1 cellular context compared by ENCODE assay signal in genomic region chr6:148521158-148521557, GRCh38.
TF ChIP-seq lines count a peak whose summit lies in the region.

No MANE protein-coding gene starts in this region.

TF ChIP-seq in WTC11, 78 proteins besides CTCF, POLR2A, EP300 and RAD21 (continued from another document):
- TF ChIP-seq ARID4B (CRISPR knock-in tag; IDR thresholded peaks at IDR 0.05; ENCODE audit: borderline replicate concordance) (no peak), ZNF121 (CRISPR knock-in tag; IDR thresholded peaks at IDR 0.05) (no peak), ZNF138 (CRISPR knock-in tag; conservative IDR thresholded peaks at IDR 0.05) (no peak), PREB (CRISPR knock-in tag; IDR thresholded peaks at IDR 0.05; ENCODE audit: borderline replicate concordance) (no peak), MAX (CRISPR knock-in tag; IDR thresholded peaks at IDR 0.05) (no peak), KAT7 (CRISPR knock-in tag; IDR thresholded peaks at IDR 0.05; ENCODE audit: borderline replicate concordance) (no peak), CDX4 (CRISPR knock-in tag; IDR thresholded peaks at IDR 0.05; ENCODE audit: borderline replicate concordance) (no peak), ATF6 (CRISPR knock-in tag; IDR thresholded peaks at IDR 0.05) (no peak), OVOL2 (CRISPR knock-in tag; IDR thresholded peaks at IDR 0.05; ENCODE audit: borderline replicate concordance) (no peak), IRF1 (CRISPR knock-in tag; IDR thresholded peaks at IDR 0.05) (no peak), FOXK1 (CRISPR knock-in tag; IDR thresholded peaks at IDR 0.05) (no peak), CBFB (CRISPR knock-in tag; IDR thresholded peaks at IDR 0.05; ENCODE audit: low read depth) (no peak), USF1 (CRISPR knock-in tag; IDR thresholded peaks at IDR 0.05) (no peak), E2F5 (CRISPR knock-in tag; IDR thresholded peaks at IDR 0.05) (no peak), STAT6 (CRISPR knock-in tag; conservative IDR thresholded peaks at IDR 0.05; ENCODE audit: low read depth) (no peak)
